In genomic region chr21:44572959-44573583, GRCh38 we compare ENCODE assay signal across 2 cellular contexts.
TF ChIP-seq lines count a peak whose summit lies in the region.

No MANE protein-coding gene starts in this region.

TF ChIP-seq in IMR-90, 13 proteins besides CTCF, POLR2A, EP300 and RAD21:
- no peak for TF ChIP-seq RFX5 (IDR thresholded peaks at IDR 0.05; ENCODE audit: low read depth, low read length)

TF ChIP-seq in WTC11, 78 proteins besides CTCF, POLR2A, EP300 and RAD21:
- no peak for TF ChIP-seq AR (CRISPR knock-in tag; IDR thresholded peaks at IDR 0.05)
